ENCODE assay signal across 8 cellular contexts in genomic region chr2:126657146-126657635, GRCh38. TPM values are rescaled to one million over a fixed set of nuclear protein-coding genes. Genes with fewer than 3 reads are reported as not detected.
DNase-seq lines count a peak whose midpoint lies in the region; ATAC-seq, FAIRE-seq and TF ChIP-seq lines count a peak whose summit lies in the region.

No MANE protein-coding gene starts in this region.

- DNase-seq in GM18507 (ENCODE audit: extremely low spot score, insufficient read length, low read depth) = no peak
- peak in 1 of 2 donors; percentile 31 for DNase-seq in breast epithelium (ENCODE audit: low spot score in 2 of 2)
- DNase-seq in stimulated activated CD4-positive, alpha-beta T cell treated with anti-CD3 and anti-CD28 coated beads, Interleukin-4, amount 100 ng/mL, for 48 hours (ENCODE audit: low read depth in 2 of 2) = peak; percentile 39 to 43
- no peak for DNase-seq in NCI-H345 treated with DMSO at 0.1 percent for 48 hours (lab: John Stamatoyannopoulos, UW; ENCODE audit: unreplicated experiment)
- no peak for DNase-seq in RPMI8226

- no peak for TF ChIP-seq POLR2A in breast epithelium (IDR thresholded peaks at IDR 0.05)

- H3K4me3 Mint-ChIP-seq in T-helper 1 cell treated with Interleukin-12 subunit alpha and Interleukin-12 subunit beta and Interleukin-4 antibody, amounts not matched to agents 30 μg/mL and 1 μg/mL, for 36 hours = peak overlapping the region; percentile 91

- H3K27ac ChIP-seq in breast epithelium = peak overlapping the region; percentile 91 to 97
- peak overlapping the region; percentile 73 for H3K27ac ChIP-seq in layer of hippocampus (ENCODE audit: low read depth, low read length)

- intact Hi-C loops in breast epithelium (cut with DNase I; ENCODE audit: low total_unique reads) = no loop called here

- FAIRE-seq in GM18507 (lab: Jason Lieb, UNC) = peak; percentile 53

- H3K27ac Mint-ChIP-seq in T-helper 1 cell treated with Interleukin-12 subunit alpha and Interleukin-12 subunit beta and Interleukin-4 antibody, amounts not matched to agents 30 μg/mL and 1 μg/mL, for 36 hours = peak overlapping the region; percentile 95

- H3K27me3 ChIP-seq in breast epithelium (no peaks in the 10 kb centered on the region), layer of hippocampus (ENCODE audit: control insufficient read depth, insufficient read depth, low read length) (no peaks in the 10 kb centered on the region)

- no peaks in the 10 kb centered on the region for H3K9me3 ChIP-seq in breast epithelium

- peaks cover 50% of the 10 kb centered on the region for H3K4me1 Mint-ChIP-seq in T-helper 1 cell treated with Interleukin-12 subunit alpha and Interleukin-12 subunit beta and Interleukin-4 antibody, amounts not matched to agents 30 μg/mL and 1 μg/mL, for 36 hours (ENCODE audit: low read depth)

- H3K9me3 Mint-ChIP-seq in T-helper 1 cell treated with Interleukin-12 subunit alpha and Interleukin-12 subunit beta and Interleukin-4 antibody, amounts not matched to agents 30 μg/mL and 1 μg/mL, for 36 hours = no peaks in the 10 kb centered on the region

- no peaks in the 10 kb centered on the region for H3K36me3 ChIP-seq in breast epithelium

- H3K4me1 ChIP-seq in breast epithelium = no peaks in the 10 kb centered on the region

- peak overlapping the region; percentile 73 to 94 (median 74) for H3K4me3 ChIP-seq in breast epithelium

- TF ChIP-seq CTCF in breast epithelium (IDR thresholded peaks at IDR 0.05) = no peak

- peaks cover 26% of the 10 kb centered on the region for H3K36me3 Mint-ChIP-seq in T-helper 1 cell treated with Interleukin-12 subunit alpha and Interleukin-12 subunit beta and Interleukin-4 antibody, amounts not matched to agents 30 μg/mL and 1 μg/mL, for 36 hours (ENCODE audit: low read depth)

- H3K27me3 Mint-ChIP-seq in T-helper 1 cell treated with Interleukin-12 subunit alpha and Interleukin-12 subunit beta and Interleukin-4 antibody, amounts not matched to agents 30 μg/mL and 1 μg/mL, for 36 hours (ENCODE audit: low read depth) = no peaks in the 10 kb centered on the region

- peak; percentile 1 for ATAC-seq in HG02943 (IDR thresholded peaks at IDR 0.05; ENCODE audit: low read depth, unreplicated experiment)

RNA-seq across cellular contexts. Expression of gene GYPC, which starts 1.2 kb away (rescaled TPM):
- total RNA-seq in breast epithelium = 100 to 1,000 TPM in 2 of 3 donors, 10 to 100 TPM in 1; 61.6 to 181 (median 127) TPM

Comparison
In these comparisons a context has a peak if more than half of its experiments do, and no peak if none do; other contexts are left out.
1. DNase-seq: peak in stimulated activated CD4-positive, alpha-beta T cell treated with anti-CD3 and anti-CD28 coated beads, Interleukin-4, amount 100 ng/mL, for 48 hours (2 of 2); none in GM18507 (single experiment), NCI-H345 treated with DMSO at 0.1 percent for 48 hours (single experiment) and RPMI8226 (single experiment).